In genomic region chr7:11193888-11194287, GRCh38 we compare ENCODE assay signal across 15 cellular contexts.
DNase-seq lines count a peak whose midpoint lies in the region; ATAC-seq and TF ChIP-seq lines count a peak whose summit lies in the region.
"Had no signal": no experiment of that assay in that cellular context is flagged by ENCODE, and none has a peak within 500 bp of the region (broad histone marks: within the 10 kb centered on the region; RNA-seq: fewer than 3 reads in every experiment).

No MANE protein-coding gene starts in this region.

- peak overlapping the region; percentile 87 for H3K9ac ChIP-seq in adipocyte (ENCODE audit: low read length)
- H3K9ac ChIP-seq: BLaER1 treated with 17β-estradiol and CSF1 and Interleukin-3, amounts not matched to agents 10 nM and 100 nM had no signal

- H3K27me3 ChIP-seq in right atrium auricular region: no peaks in the 10 kb centered on the region
- H3K27me3 ChIP-seq in adipocyte (replicated peaks; ENCODE audit: control insufficient read depth, insufficient read depth, low read length): no peaks in the 10 kb centered on the region
- no peaks in the 10 kb centered on the region for H3K27me3 ChIP-seq in upper lobe of right lung
- H3K27me3 ChIP-seq: BLaER1 treated with 17β-estradiol and CSF1 and Interleukin-3, amounts not matched to agents 10 nM and 100 nM had no signal

- H3K27ac ChIP-seq in right atrium auricular region (peak overlapping the region in 1 of 2 donors; percentile 15), upper lobe of right lung (peak overlapping the region; percentile 60)
- H3K27ac ChIP-seq: BLaER1 treated with 17β-estradiol and CSF1 and Interleukin-3, amounts not matched to agents 10 nM and 100 nM had no signal

- H3K27me3 Mint-ChIP-seq in mesothelial cell of epicardium (ENCODE audit: low read depth): no peaks in the 10 kb centered on the region

- H3K4me1 ChIP-seq in right atrium auricular region (peaks cover 0 to 13% of the 10 kb centered on the region in 2 donors), adipocyte (ENCODE audit: control insufficient read depth, insufficient read depth, low read length) (peaks cover 58% of the 10 kb centered on the region), upper lobe of right lung (peaks cover 13% of the 10 kb centered on the region)
- H3K4me1 ChIP-seq: BLaER1 treated with 17β-estradiol and CSF1 and Interleukin-3, amounts not matched to agents 10 nM and 100 nM had no signal

- DNase-seq in right atrium auricular region (ENCODE audit: low spot score): no peak
- no peak for DNase-seq in cardiac septum (ENCODE audit: low spot score)
- no peak for DNase-seq in adipocyte (ENCODE audit: low read depth)
- no peak for DNase-seq in mesothelial cell of epicardium (ENCODE audit: low spot score in 2 of 2, unreplicated experiment in 2 of 2)
- DNase-seq in upper lobe of right lung: no peak
- DNase-seq in mucosa of gallbladder (ENCODE audit: low spot score): no peak
- DNase-seq in putamen (ENCODE audit: low spot score): no peak
- DNase-seq: activated CD4-positive, alpha-beta T cell treated with anti-CD3 and anti-CD28 coated beads, Interleukin-2, amount 50 U/mL, for 1 hour; activated gamma-delta T cell; NCI-H187 treated with DMSO at 0.1 percent for 48 hours; OCI-M1; T-cell had no signal

- TF ChIP-seq CTCF in right atrium auricular region (IDR thresholded peaks at IDR 0.05) (no peak), mesothelial cell of epicardium (IDR thresholded peaks at IDR 0.05; ENCODE audit: unreplicated experiment) (no peak), upper lobe of right lung (IDR thresholded peaks at IDR 0.05) (no peak)

- intact Hi-C loops in cardiac septum (cut with DNase I): no loop called here
- intact Hi-C loops in upper lobe of right lung (cut with DNase I): no loop called here

- H3K4me1 Mint-ChIP-seq in mesothelial cell of epicardium: peaks cover 38% of the 10 kb centered on the region

- ATAC-seq in upper lobe of right lung: peak; percentile 35
- ATAC-seq in GM18517 (IDR thresholded peaks at IDR 0.05; ENCODE audit: unreplicated experiment): no peak
- ATAC-seq: T-cell had no signal

- H3K9me3 ChIP-seq in right atrium auricular region: no peaks in the 10 kb centered on the region
- H3K9me3 ChIP-seq in adipocyte (ENCODE audit: control insufficient read depth, low read length): no peaks in the 10 kb centered on the region
- H3K9me3 ChIP-seq in upper lobe of right lung: no peaks in the 10 kb centered on the region

- H3K9me3 Mint-ChIP-seq in mesothelial cell of epicardium: no peaks in the 10 kb centered on the region
- H3K9me3 Mint-ChIP-seq: stimulated activated naive CD8-positive, alpha-beta T cell treated with anti-CD3 and anti-CD28 coated beads, Interleukin-15, Interleukin-2, amounts not matched to agents 100 ng/mL and 50 ng/mL, for 24 hours; T-cell had no signal

- peak overlapping the region; percentile 75 for H3K27ac Mint-ChIP-seq in mesothelial cell of epicardium
- H3K27ac Mint-ChIP-seq: stimulated activated naive CD8-positive, alpha-beta T cell treated with anti-CD3 and anti-CD28 coated beads, Interleukin-15, Interleukin-2, amounts not matched to agents 100 ng/mL and 50 ng/mL, for 24 hours; T-cell had no signal

- peak overlapping the region; percentile 61 for H3K4me3 Mint-ChIP-seq in mesothelial cell of epicardium
- H3K4me3 Mint-ChIP-seq: T-cell had no signal

- H3K4me3 ChIP-seq in right atrium auricular region: peak overlapping the region; percentile 33 to 46
- H3K4me3 ChIP-seq in adipocyte (ENCODE audit: low read length): peak overlapping the region; percentile 83
- peak overlapping the region; percentile 40 for H3K4me3 ChIP-seq in upper lobe of right lung
- H3K4me3 ChIP-seq: BLaER1 treated with 17β-estradiol and CSF1 and Interleukin-3, amounts not matched to agents 10 nM and 100 nM had no signal

- H3K36me3 Mint-ChIP-seq in mesothelial cell of epicardium: no peaks in the 10 kb centered on the region
- H3K36me3 Mint-ChIP-seq: T-cell had no signal

- H3K36me3 ChIP-seq in right atrium auricular region: no peaks in the 10 kb centered on the region
- no peaks in the 10 kb centered on the region for H3K36me3 ChIP-seq in adipocyte (ENCODE audit: control insufficient read depth, insufficient read depth, low read length, severe bottlenecking)
- H3K36me3 ChIP-seq in upper lobe of right lung: no peaks in the 10 kb centered on the region
- H3K36me3 ChIP-seq: BLaER1 treated with 17β-estradiol and CSF1 and Interleukin-3, amounts not matched to agents 10 nM and 100 nM had no signal
